In the genomic region with DNA sequence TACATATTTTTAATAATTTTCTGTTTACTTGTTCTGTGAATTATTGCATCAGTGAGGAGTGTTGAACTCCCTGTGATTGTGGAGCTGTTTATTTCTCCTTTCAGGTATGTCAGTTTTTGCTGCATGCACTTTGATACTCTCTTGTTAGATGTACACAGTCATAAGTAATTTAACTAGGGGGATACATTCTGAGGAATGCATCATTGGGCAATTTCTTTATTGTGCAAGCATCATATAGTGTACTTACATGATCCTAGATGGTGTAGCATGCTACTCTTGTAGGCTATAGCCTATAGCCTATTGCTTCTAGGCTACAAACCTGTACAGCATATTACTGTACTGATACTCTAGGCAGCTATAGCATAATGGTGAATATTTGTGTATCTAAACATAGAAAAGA, we compare ENCODE assay signal across 21 cellular contexts. TPM values are rescaled to one million over a fixed set of nuclear protein-coding genes. Genes with fewer than 3 reads are reported as not detected.
DNase-seq lines count a peak whose midpoint lies in the region; ATAC-seq, FAIRE-seq and TF ChIP-seq lines count a peak whose summit lies in the region.
"Had no signal": no experiment of that assay in that cellular context is flagged by ENCODE, and none has a peak within 500 bp of the region (broad histone marks: within the 10 kb centered on the region; RNA-seq: fewer than 3 reads in every experiment).

No MANE protein-coding gene starts in this region.

- H3K27me3 ChIP-seq in K562 (ENCODE audit: control insufficient read depth in 2 of 2, insufficient read depth in 2 of 2, low read length in 2 of 2): no peaks in the 10 kb centered on the region
- H3K27me3 ChIP-seq: SJCRH30 had no signal

- H2AFZ ChIP-seq in K562 (ENCODE audit: low read depth, low read length): no peak overlapping the region
- H2AFZ ChIP-seq: PC-9 had no signal

- no peak for ATAC-seq in K562
- ATAC-seq in HG03280 (IDR thresholded peaks at IDR 0.05; ENCODE audit: unreplicated experiment): no peak

- no peaks in the 10 kb centered on the region for H4K20me1 ChIP-seq in K562 (replicated peaks; ENCODE audit: control insufficient read depth, insufficient read depth, low read length)

- no peaks in the 10 kb centered on the region for H3K27me3 Mint-ChIP-seq in activated CD4-positive, alpha-beta T cell treated with anti-CD3 and anti-CD28 coated beads, Interleukin-2, amount 10 ng/mL, durations not matched to agents 7 days and 5 days
- H3K27me3 Mint-ChIP-seq: B cell had no signal

- no peak overlapping the region for H3K27ac ChIP-seq in K562 (ENCODE audit: extremely low read depth, low read depth, low read length)
- H3K27ac ChIP-seq: PC-9, SJCRH30 had no signal

- TF ChIP-seq POLR2A in NB4 (IDR thresholded peaks at IDR 0.05; ENCODE audit: extremely low read depth, insufficient read length) (no peak), K562 (conservative IDR thresholded peaks at IDR 0.05) (no peak)

- peak overlapping the region; percentile 13 for H3K27ac Mint-ChIP-seq in activated CD4-positive, alpha-beta T cell treated with anti-CD3 and anti-CD28 coated beads, Interleukin-2, amount 10 ng/mL, durations not matched to agents 7 days and 5 days
- H3K27ac Mint-ChIP-seq: B cell had no signal

- intact Hi-C loops in K562 (cut with micrococcal nuclease): no loop called here

- DNase-seq in activated CD4-positive, alpha-beta T cell treated with anti-CD3 and anti-CD28 coated beads, Interleukin-2, amount 10 ng/mL, durations not matched to agents 7 days and 5 days: no peak
- no peak for DNase-seq in activated CD4-positive, alpha-beta T cell treated with anti-CD3 and anti-CD28 coated beads, Interleukin-2, amount 50 U/mL, for 1 hour
- DNase-seq in NB4 (ENCODE audit: low read depth) (peak; percentile 67), K562 (ENCODE audit: extremely low read depth in 1 of 4, low spot score in 3 of 4) (no peak), iris pigment epithelial cell (ENCODE audit: low read depth) (peak; percentile 56)
- DNase-seq in stimulated activated CD4-positive, alpha-beta T cell treated with anti-CD3 and anti-CD28 coated beads, Interleukin-4, amount 100 ng/mL, for 4 hours: no peak
- DNase-seq in activated CD4-positive, alpha-beta T cell treated with anti-CD3 and anti-CD28 coated beads for 4 hours: no peak
- DNase-seq: 8988T, COR-L47, DMS 273 treated with DMSO at 0.1 percent for 48 hours, GDM1, H9, MV-4-11, NCI-H1417, NCI-H187 treated with DMSO at 0.1 percent for 48 hours, NCI-H345, NCI-H526, PC-9, SJCRH30 had no signal

- 0 out of 5 replicates have a peak, but pooled peaks cover 0 to 3% of the 10 kb centered on the region in 2 experiments for H3K4me1 ChIP-seq in K562 (replicated peaks in 1 of 2; ENCODE audit: control insufficient read depth in 2 of 2, insufficient read depth in 2 of 2, low read length in 2 of 2)
- H3K4me1 ChIP-seq: SJCRH30 had no signal

- POLR2A ChIA-PET in activated CD4-positive, alpha-beta T cell treated with anti-CD3 and anti-CD28 coated beads, Interleukin-2, amount 10 ng/mL, durations not matched to agents 7 days and 5 days (lab: Charles Lee): no interaction called here
- POLR2A ChIA-PET in K562 (lab: Yijun Ruan, JAX): interaction anchor here (2.0 to 2.2 kb wide), 2 partner anchors 10 to 11 kb away, joined by 5 to 8 read pairs; a partner anchor contains a TSS

- in situ Hi-C loops in K562 (cut with MboI): no loop called here

- no TSS peak for BruUV-seq in K562 (replicated peaks; lab: Mats Ljungman, UMichigan)

- H3K9me1 ChIP-seq in K562 (ENCODE audit: control insufficient read depth, insufficient read depth, low read length): no peaks in the 10 kb centered on the region

- CTCF ChIA-PET in activated CD4-positive, alpha-beta T cell treated with anti-CD3 and anti-CD28 coated beads, Interleukin-2, amount 10 ng/mL, durations not matched to agents 7 days and 5 days (lab: Charles Lee): no interaction called here
- CTCF ChIA-PET in K562 (lab: Yijun Ruan, JAX; ENCODE audit: low intra/inter-chr PET ratio): no interaction called here

- no peak for TF ChIP-seq RAD21 in K562 (CRISPR knock-in tag; conservative IDR thresholded peaks at IDR 0.05 in 1 of 2, IDR thresholded peaks at IDR 0.05 in 1 of 2)

- H3K9me3 Mint-ChIP-seq in activated CD4-positive, alpha-beta T cell treated with anti-CD3 and anti-CD28 coated beads, Interleukin-2, amount 10 ng/mL, durations not matched to agents 7 days and 5 days: no peaks in the 10 kb centered on the region

- TF ChIP-seq EP300 in K562 (IDR thresholded peaks at IDR 0.05; ENCODE audit: low read length): no peak

- peaks cover 7% of the 10 kb centered on the region; the same call in 2 of the 3 replicates for H3K36me3 ChIP-seq in K562 (ENCODE audit: control insufficient read depth, insufficient read depth, low read length)
- H3K36me3 ChIP-seq: SJCRH30 had no signal

- no peak overlapping the region for H3K4me3 ChIP-seq in NB4 (ENCODE audit: low read depth, low read length)
- H3K4me3 ChIP-seq in K562: no peak overlapping the region
- H3K4me3 ChIP-seq: PC-9, SJCRH30 had no signal

- H3K9ac ChIP-seq in K562 (ENCODE audit: insufficient read depth in 1 of 2, low read depth in 2 of 2, low read length in 2 of 2): no peak overlapping the region

- H3K4me3 Mint-ChIP-seq in activated CD4-positive, alpha-beta T cell treated with anti-CD3 and anti-CD28 coated beads, Interleukin-2, amount 10 ng/mL, durations not matched to agents 7 days and 5 days: no peak overlapping the region
- H3K4me3 Mint-ChIP-seq: B cell, H9 had no signal

- TF ChIP-seq CTCF in NB4 (IDR thresholded peaks at IDR 0.05; ENCODE audit: low read depth, low read length) (no peak), K562 (IDR thresholded peaks at IDR 0.05 in 2 of 3, conservative IDR thresholded peaks at IDR 0.05 in 1 of 3; ENCODE audit: insufficient read depth in 2 of 3, low read depth in 1 of 3, low read length in 3 of 3) (no peak)

- peaks cover 27% of the 10 kb centered on the region for H3K36me3 Mint-ChIP-seq in activated CD4-positive, alpha-beta T cell treated with anti-CD3 and anti-CD28 coated beads, Interleukin-2, amount 10 ng/mL, durations not matched to agents 7 days and 5 days (ENCODE audit: low read depth)

- no peak for FAIRE-seq in K562 (lab: Jason Lieb, UNC)

- H3K4me2 ChIP-seq in K562 (ENCODE audit: insufficient read depth, low read length): no peak overlapping the region
- H3K4me2 ChIP-seq: PC-9 had no signal

- H3K79me2 ChIP-seq in K562 (ENCODE audit: control insufficient read depth, insufficient read depth, low read length): peaks cover 70% of the 10 kb centered on the region

- no peaks in the 10 kb centered on the region for H3K9me3 ChIP-seq in K562 (replicated peaks; ENCODE audit: control insufficient read depth, insufficient read depth, low read depth, low read length)
- H3K9me3 ChIP-seq: SJCRH30 had no signal

- H3K4me1 Mint-ChIP-seq in activated CD4-positive, alpha-beta T cell treated with anti-CD3 and anti-CD28 coated beads, Interleukin-2, amount 10 ng/mL, durations not matched to agents 7 days and 5 days: peaks cover 4% of the 10 kb centered on the region

TF ChIP-seq in K562, 482 proteins besides CTCF, POLR2A, EP300 and RAD21:
- TF ChIP-seq CEBPB (tag; IDR thresholded peaks at IDR 0.05) (0 out of 2 replicates have a peak, but pooled peaks have one; percentile 27), POLR2B (IDR thresholded peaks at IDR 0.05; ENCODE audit: low read depth, partially characterized antibody) (no peak)

RNA-seq across cellular contexts. Expression of a gene that starts 9.5 kb away (rescaled TPM):
- 10 to 100 TPM; 37.6 to 42.7 TPM for total RNA-seq in activated CD4-positive, alpha-beta T cell treated with anti-CD3 and anti-CD28 coated beads, Interleukin-2, amount 10 ng/mL, durations not matched to agents 7 days and 5 days
- total RNA-seq in K562 (2011; cell fraction: chromatin; rRNA removed; ENCODE audit: low replicate concordance): 58.3 and 148 TPM in 2 replicates
- 21.2 and 29.9 TPM in 2 replicates for total RNA-seq in K562 (2011; cell fraction: nucleolus; rRNA removed)
- total RNA-seq in K562 (2011; cell fraction: nucleoplasm; rRNA removed): 52.6 and 70.1 TPM in 2 replicates
- 13.6 and 15.3 TPM in 2 replicates for total RNA-seq in K562 (2014; rRNA removed)
- total RNA-seq in K562 (2014; rRNA removed; fragmentation: Illumina TruSeq; extraction: Trizol): 24.4 and 26.2 TPM in 2 replicates
- total RNA-seq in K562 (2015; rRNA removed; fragmentation: Illumina TruSeq; extraction: Trizol): 26.2 and 31.8 TPM in 2 replicates
- total RNA-seq in K562 (2021): 13.8 and 13.9 TPM in 2 replicates
- 19.3 and 26.0 TPM in 2 replicates for polyA plus RNA-seq in K562 (2011; rRNA removed)
- polyA plus RNA-seq in K562 (2011; cell fraction: cytosol; rRNA removed): 4.9 and 9.3 TPM in 2 replicates
- 16.9 and 17.1 TPM in 2 replicates for polyA plus RNA-seq in K562 (2011; cell fraction: nucleus; rRNA removed)
- 8.7 and 11.1 TPM in 2 replicates for polyA plus RNA-seq in K562 (2012)
- polyA plus RNA-seq in K562 (2014; fragmentation: Illumina TruSeq; extraction: Trizol): 12.2 and 14.5 TPM in 2 replicates
- polyA plus RNA-seq in K562 (2014; fragmentation: Nextera tagmentation; extraction: Ambion mirVana): 1 to 10 TPM; 4.8 to 6.7 TPM
- 9.5 and 13.3 TPM in 2 replicates for polyA plus RNA-seq in K562 (2014; rRNA removed)
- polyA minus RNA-seq in K562 (2011; rRNA and poly(A)+ RNA removed): 63.2 and 72.7 TPM in 2 replicates
- 15.4 and 29.7 TPM in 2 replicates for polyA minus RNA-seq in K562 (2011; cell fraction: cytosol; rRNA and poly(A)+ RNA removed)
- polyA minus RNA-seq in K562 (2011; cell fraction: nucleus; rRNA and poly(A)+ RNA removed): 39.0 and 62.6 TPM in 2 replicates

Comparison
In these comparisons a context has a peak if more than half of its experiments do, and no peak if none do; other contexts are left out.
1. DNase-seq: peak in NB4 (single experiment) and iris pigment epithelial cell (single experiment); none in activated CD4-positive, alpha-beta T cell treated with anti-CD3 and anti-CD28 coated beads, Interleukin-2, amount 10 ng/mL, durations not matched to agents 7 days and 5 days (single experiment), activated CD4-positive, alpha-beta T cell treated with anti-CD3 and anti-CD28 coated beads, Interleukin-2, amount 50 U/mL, for 1 hour (single experiment), K562 (0 of 4), stimulated activated CD4-positive, alpha-beta T cell treated with anti-CD3 and anti-CD28 coated beads, Interleukin-4, amount 100 ng/mL, for 4 hours (0 of 2) and activated CD4-positive, alpha-beta T cell treated with anti-CD3 and anti-CD28 coated beads for 4 hours (0 of 2).